ENCODE assay signal across 18 cellular contexts in the genomic region with DNA sequence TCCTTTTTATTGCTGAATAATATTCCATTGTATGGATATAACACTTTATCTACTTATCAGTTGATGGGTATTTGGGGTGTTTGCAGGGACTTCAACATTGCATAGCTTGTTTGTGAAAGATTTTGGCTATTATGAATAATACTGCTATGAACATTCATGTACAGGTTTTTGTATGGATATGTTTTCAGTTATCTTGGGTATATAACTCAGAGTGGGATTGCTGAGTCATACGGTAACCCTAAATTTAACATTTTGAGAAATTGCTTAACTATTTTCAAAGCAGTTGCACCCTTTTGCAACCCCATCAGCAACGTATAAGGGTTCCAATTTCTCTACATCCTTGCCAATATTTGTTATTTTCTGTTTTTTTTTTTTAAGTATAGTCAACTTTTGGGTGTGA.
"Had no signal": no experiment of that assay in that cellular context is flagged by ENCODE, and none has a peak within 500 bp of the region (broad histone marks: within the 10 kb centered on the region; RNA-seq: fewer than 3 reads in every experiment).

No MANE protein-coding gene starts in this region.

- H3K4me1 ChIP-seq: body of pancreas, colonic mucosa, gastroesophageal sphincter, neural progenitor cell, right lobe of liver, suprapubic skin had no signal

- H3K36me3 Mint-ChIP-seq: activated naive CD8-positive, alpha-beta T cell treated with anti-CD3 and anti-CD28 coated beads for 36 hours; neural progenitor cell; type B pancreatic cell had no signal

- H3K27ac Mint-ChIP-seq: activated naive CD8-positive, alpha-beta T cell treated with anti-CD3 and anti-CD28 coated beads for 36 hours; neural progenitor cell; stimulated activated naive CD8-positive, alpha-beta T cell treated with anti-CD3 and anti-CD28 coated beads, Interleukin-15, Interleukin-2, amounts not matched to agents 100 ng/mL and 50 ng/mL, for 24 hours; type B pancreatic cell had no signal

- H3K27ac ChIP-seq: body of pancreas, colonic mucosa, gastroesophageal sphincter, neural progenitor cell, ovary, right lobe of liver, suprapubic skin had no signal

- ATAC-seq: activated CD4-positive, CD25-positive, alpha-beta regulatory T cell treated with anti-CD3 and anti-CD28 coated beads, Interleukin-2, amount 50 U/mL, for 24 hours; body of pancreas; gastroesophageal sphincter; right lobe of liver had no signal

- H3K27me3 Mint-ChIP-seq: activated naive CD8-positive, alpha-beta T cell treated with anti-CD3 and anti-CD28 coated beads for 36 hours; stimulated activated naive CD8-positive, alpha-beta T cell treated with anti-CD3 and anti-CD28 coated beads, Interleukin-15, Interleukin-2, amounts not matched to agents 100 ng/mL and 50 ng/mL, for 24 hours had no signal

- H3K9ac ChIP-seq: neural progenitor cell had no signal

- H3K4me2 ChIP-seq: neural progenitor cell had no signal

- H3K4me3 Mint-ChIP-seq: activated naive CD8-positive, alpha-beta T cell treated with anti-CD3 and anti-CD28 coated beads for 36 hours; neural progenitor cell; stimulated activated naive CD8-positive, alpha-beta T cell treated with anti-CD3 and anti-CD28 coated beads, Interleukin-15, Interleukin-2, amounts not matched to agents 100 ng/mL and 50 ng/mL, for 24 hours; type B pancreatic cell had no signal

- H3K4me3 ChIP-seq: body of pancreas, colonic mucosa, gastroesophageal sphincter, neural progenitor cell, ovary, right lobe of liver, suprapubic skin had no signal

- H3K27me3 ChIP-seq: body of pancreas, colonic mucosa, gastroesophageal sphincter, neural progenitor cell, ovary, right lobe of liver, suprapubic skin had no signal

- H3K9me3 Mint-ChIP-seq: activated naive CD8-positive, alpha-beta T cell treated with anti-CD3 and anti-CD28 coated beads for 36 hours; neural progenitor cell; stimulated activated naive CD8-positive, alpha-beta T cell treated with anti-CD3 and anti-CD28 coated beads, Interleukin-15, Interleukin-2, amounts not matched to agents 100 ng/mL and 50 ng/mL, for 24 hours; type B pancreatic cell had no signal

- H3K36me3 ChIP-seq: colonic mucosa, gastroesophageal sphincter, neural progenitor cell, ovary, right lobe of liver, suprapubic skin had no signal

- DNase-seq: activated CD4-positive, alpha-beta T cell treated with anti-CD3 and anti-CD28 coated beads, Interleukin-2, amount 50 U/mL, for 4 hours; activated gamma-delta T cell; activated naive CD8-positive, alpha-beta T cell treated with anti-CD3 and anti-CD28 coated beads for 36 hours; activated T-cell treated with anti-CD3 and anti-CD28 coated beads, Interleukin-2, amount 50 U/mL, for 1 hour; amygdala; body of pancreas; caudate nucleus; colonic mucosa; midbrain; ovary; right lobe of liver; T-helper 9 cell had no signal

- H3K9me3 ChIP-seq: body of pancreas, colonic mucosa, gastroesophageal sphincter, ovary, right lobe of liver, suprapubic skin had no signal

- H2AFZ ChIP-seq: neural progenitor cell had no signal

- H3K4me1 Mint-ChIP-seq: neural progenitor cell had no signal
